Comparison of ENCODE assay signal across 24 cellular contexts in genomic region chr4:172950990-172951389, GRCh38.
"Had no signal": no experiment of that assay in that cellular context is flagged by ENCODE, and none has a peak within 500 bp of the region (broad histone marks: within the 10 kb centered on the region; RNA-seq: fewer than 3 reads in every experiment).

No MANE protein-coding gene starts in this region.

- H3K36me3 ChIP-seq: ascending aorta had no signal

- H3K9me3 ChIP-seq: ascending aorta, body of pancreas had no signal

- H3K27ac ChIP-seq: ascending aorta, body of pancreas, KMS-11, VCaP had no signal

- H3K27me3 ChIP-seq: ascending aorta, body of pancreas had no signal

- DNase-seq: activated CD4-positive, alpha-beta memory T cell treated with anti-CD3 and anti-CD28 coated beads for 36 hours; activated CD4-positive, alpha-beta T cell treated with anti-CD3 and anti-CD28 coated beads, Interleukin-2, amount 10 ng/mL, durations not matched to agents 7 days and 5 days; activated CD4-positive, CD25-positive, alpha-beta regulatory T cell; activated CD8-positive, alpha-beta memory T cell treated with anti-CD3 and anti-CD28 coated beads for 24 hours; activated effector memory CD4-positive, alpha-beta T cell treated with anti-CD3 and anti-CD28 coated beads, Interleukin-2, amount 50 U/mL, for 16 hours; activated naive CD4-positive, alpha-beta T cell treated with Interleukin-2 at 50 U/mL for 16 hours; activated naive CD8-positive, alpha-beta T cell treated with anti-CD3 and anti-CD28 coated beads, Interleukin-2, amount 50 U/mL, for 24 hours; activated T-cell treated with anti-CD3 and anti-CD28 coated beads, Interleukin-2, amount 50 U/mL, for 4 hours; amniotic stem cell; body of pancreas; NCI-H1092; NCI-H1417; NCI-H1694 treated with DMSO at 0.1 percent for 48 hours; NCI-H2029 treated with DMSO at 0.1 percent for 48 hours; NCI-H345; NCI-H510A; NCI-H526 treated with DMSO at 0.1 percent for 48 hours; PC-3; SIG-M5; T-helper 1 cell had no signal

- H3K4me1 ChIP-seq: body of pancreas had no signal

- H3K4me3 ChIP-seq: ascending aorta, body of pancreas had no signal

- ATAC-seq: activated naive CD4-positive, alpha-beta T cell treated with anti-CD3 and anti-CD28 coated beads, Interleukin-2, amount 50 U/mL, for 72 hours; activated naive CD8-positive, alpha-beta T cell treated with anti-CD3 and anti-CD28 coated beads, Interleukin-2, amount 50 U/mL, for 24 hours; activated T-cell treated with anti-CD3 and anti-CD28 coated beads, Interleukin-2, amount 50 U/mL, for 4 hours; body of pancreas; PC-3 had no signal
